13 cellular contexts compared by ENCODE assay signal in genomic region chr3:128849776-128850542, GRCh38.
A peak's percentile ranks its signal among the peaks of the same experiment; 100 is the strongest.
DNase-seq lines count a peak whose midpoint lies in the region; ATAC-seq, FAIRE-seq and TF ChIP-seq lines count a peak whose summit lies in the region.
"Had no signal": no experiment of that assay in that cellular context is flagged by ENCODE, and none has a peak within 500 bp of the region (broad histone marks: within the 10 kb centered on the region; RNA-seq: fewer than 3 reads in every experiment).

No MANE protein-coding gene starts in this region.

- peak; percentile 7 for TF ChIP-seq CTCF in epithelial cell of esophagus (IDR thresholded peaks at IDR 0.05; ENCODE audit: insufficient read depth, low read depth, low read length, missing control alignments)

- no peak overlapping the region for H3K4me3 ChIP-seq in epithelial cell of esophagus (ENCODE audit: low read length)
- H3K4me3 ChIP-seq: right atrium auricular region, SJSA1 had no signal

- ATAC-seq in GM19397 (IDR thresholded peaks at IDR 0.05; ENCODE audit: unreplicated experiment) = no peak
- no peak for ATAC-seq in GM21825 (IDR thresholded peaks at IDR 0.05; ENCODE audit: unreplicated experiment)
- ATAC-seq in HG03565 (IDR thresholded peaks at IDR 0.05; ENCODE audit: unreplicated experiment) = no peak
- no peak for ATAC-seq in HG02840 (IDR thresholded peaks at IDR 0.05; ENCODE audit: low FRiP score, unreplicated experiment)

- no peak for FAIRE-seq in RCC 7860 (lab: Jason Lieb, UNC)
- FAIRE-seq: astrocyte had no signal

- DNase-seq in 8988T = peak; percentile 60
- peak; percentile 50 for DNase-seq in ELF-1 (ENCODE audit: low read depth, low spot score)
- DNase-seq in RCC 7860 (ENCODE audit: low spot score) = peak; percentile 13
- DNase-seq in epithelial cell of esophagus (ENCODE audit: low read depth) = no peak
- DNase-seq: GOT3, NCI-H2081 had no signal
